Comparison of ENCODE assay signal across 17 cellular contexts in genomic region chr11:87219266-87219665, GRCh38.
A peak's percentile ranks its signal among the peaks of the same experiment; 100 is the strongest.
DNase-seq lines count a peak whose midpoint lies in the region; ATAC-seq, FAIRE-seq and TF ChIP-seq lines count a peak whose summit lies in the region.
"Had no signal": no experiment of that assay in that cellular context is flagged by ENCODE, and none has a peak within 500 bp of the region (broad histone marks: within the 10 kb centered on the region; RNA-seq: fewer than 3 reads in every experiment).

No MANE protein-coding gene starts in this region.

- TF ChIP-seq EP300 in upper lobe of left lung (IDR thresholded peaks at IDR 0.05) = no peak

- no peaks in the 10 kb centered on the region for H3K9me3 Mint-ChIP-seq in CD8-positive, alpha-beta memory T cell

- peaks cover 0 to 3% (median 3%) of the 10 kb centered on the region in 3 donors for H3K36me3 Mint-ChIP-seq in CD8-positive, alpha-beta memory T cell

- no peak for TF ChIP-seq POLR2A in upper lobe of left lung (IDR thresholded peaks at IDR 0.05)

- no peaks in the 10 kb centered on the region for H3K27me3 ChIP-seq in CD8-positive, alpha-beta memory T cell (ENCODE audit: insufficient read depth, low read length, poor library complexity, severe bottlenecking)
- H3K27me3 ChIP-seq in pancreas (no peaks in the 10 kb centered on the region), upper lobe of left lung (no peaks in the 10 kb centered on the region)
- H3K27me3 ChIP-seq: breast epithelium, stomach had no signal

- 96 to 97% methylated on average over 4 of the region's 4 CpGs for WGBS in pancreas, 2 donors
- WGBS in upper lobe of left lung, 2 donors = 90 to 95% methylated on average over 4 of the region's 4 CpGs

- peak overlapping the region in 6 of 8 donors; percentile 20 to 62 (median 36) for H3K27ac Mint-ChIP-seq in CD8-positive, alpha-beta memory T cell
- H3K27ac Mint-ChIP-seq: activated naive CD4-positive, alpha-beta T cell treated with anti-CD3 and anti-CD28 coated beads for 36 hours had no signal

- H3K27ac ChIP-seq in CD8-positive, alpha-beta memory T cell (ENCODE audit: low read depth, low read length) = no peak overlapping the region
- H3K27ac ChIP-seq in pancreas = no peak overlapping the region
- H3K27ac ChIP-seq in upper lobe of left lung = no peak overlapping the region
- H3K27ac ChIP-seq: breast epithelium, skin epidermis, stomach had no signal

- H3K4me3 ChIP-seq in CD8-positive, alpha-beta memory T cell (ENCODE audit: low read length) = no peak overlapping the region
- H3K4me3 ChIP-seq in pancreas = no peak overlapping the region
- H3K4me3 ChIP-seq in upper lobe of left lung = no peak overlapping the region
- H3K4me3 ChIP-seq: breast epithelium, skin epidermis, stomach had no signal

- H3K27me3 Mint-ChIP-seq in CD8-positive, alpha-beta memory T cell = no peaks in the 10 kb centered on the region

- H3K4me1 ChIP-seq in CD8-positive, alpha-beta memory T cell (ENCODE audit: insufficient read depth, low read length) = no peaks in the 10 kb centered on the region
- H3K4me1 ChIP-seq in pancreas (no peaks in the 10 kb centered on the region), upper lobe of left lung (no peaks in the 10 kb centered on the region)
- H3K4me1 ChIP-seq: breast epithelium had no signal

- POLR2A ChIA-PET in CD8-positive, alpha-beta memory T cell (lab: Charles Lee) = no interaction called here

- intact Hi-C loops in pancreas (cut with DNase I) = no loop called here

- CTCF ChIA-PET in CD8-positive, alpha-beta memory T cell (lab: Charles Lee) = interaction anchor here (0.5 kb wide), 1 partner anchor 116 kb away, joined by 3 read pairs; no protein-coding TSS in a partner anchor

- no peak for FAIRE-seq in urothelium cell line (lab: Jason Lieb, UNC)
- no peak for FAIRE-seq in pancreas (lab: Jason Lieb, UNC)
- FAIRE-seq: endometrium, frontal cortex, TTC549 had no signal

- DNase-seq in CD8-positive, alpha-beta memory T cell = no peak
- peak; percentile 21 for DNase-seq in iPS-NIHi7 (ENCODE audit: extremely low spot score)
- no peak for DNase-seq in SIG-M5 treated with dmso at 0.1 percent for 504 hours (lab: John Stamatoyannopoulos, UW; ENCODE audit: unreplicated experiment)
- DNase-seq in urothelium cell line (ENCODE audit: low spot score) = no peak
- no peak for DNase-seq in pancreas
- DNase-seq in upper lobe of left lung = no peak
- DNase-seq: activated naive CD4-positive, alpha-beta T cell treated with anti-CD3 and anti-CD28 coated beads for 36 hours; KBM-7; NCI-H2227 treated with DMSO at 0.1 percent for 48 hours; stomach had no signal

- no peak for TF ChIP-seq CTCF in pancreas (IDR thresholded peaks at IDR 0.05)
- no peak for TF ChIP-seq CTCF in upper lobe of left lung (IDR thresholded peaks at IDR 0.05)

- H3K9me3 ChIP-seq in CD8-positive, alpha-beta memory T cell (ENCODE audit: low read length) = no peaks in the 10 kb centered on the region
- H3K9me3 ChIP-seq in pancreas = no peaks in the 10 kb centered on the region
- H3K9me3 ChIP-seq in upper lobe of left lung = no peaks in the 10 kb centered on the region
- H3K9me3 ChIP-seq: breast epithelium, stomach had no signal

- no peak overlapping the region for H3K4me3 Mint-ChIP-seq in CD8-positive, alpha-beta memory T cell
- H3K4me3 Mint-ChIP-seq: activated naive CD4-positive, alpha-beta T cell treated with anti-CD3 and anti-CD28 coated beads for 36 hours had no signal

- H3K36me3 ChIP-seq in CD8-positive, alpha-beta memory T cell (ENCODE audit: insufficient read depth, low read length) = no peaks in the 10 kb centered on the region
- no peaks in the 10 kb centered on the region for H3K36me3 ChIP-seq in pancreas
- H3K36me3 ChIP-seq in upper lobe of left lung = no peaks in the 10 kb centered on the region
- H3K36me3 ChIP-seq: breast epithelium, stomach had no signal

- peaks cover 14 to 17% (median 17%) of the 10 kb centered on the region in 3 donors for H3K4me1 Mint-ChIP-seq in CD8-positive, alpha-beta memory T cell

- ATAC-seq in GM18517 (IDR thresholded peaks at IDR 0.05; ENCODE audit: unreplicated experiment) (peak; percentile 76), HG03521 (IDR thresholded peaks at IDR 0.05; ENCODE audit: unreplicated experiment) (peak; percentile 89), pancreas (no peak), upper lobe of left lung (ENCODE audit: low FRiP score in 2 of 2) (no peak)

Comparison
In these comparisons a context has a peak if more than half of its experiments do, and no peak if none do; other contexts are left out.
1. ATAC-seq: peak in GM18517 (single experiment) and HG03521 (single experiment); none in pancreas (0 of 4) and upper lobe of left lung (0 of 2).